In the genomic region with DNA sequence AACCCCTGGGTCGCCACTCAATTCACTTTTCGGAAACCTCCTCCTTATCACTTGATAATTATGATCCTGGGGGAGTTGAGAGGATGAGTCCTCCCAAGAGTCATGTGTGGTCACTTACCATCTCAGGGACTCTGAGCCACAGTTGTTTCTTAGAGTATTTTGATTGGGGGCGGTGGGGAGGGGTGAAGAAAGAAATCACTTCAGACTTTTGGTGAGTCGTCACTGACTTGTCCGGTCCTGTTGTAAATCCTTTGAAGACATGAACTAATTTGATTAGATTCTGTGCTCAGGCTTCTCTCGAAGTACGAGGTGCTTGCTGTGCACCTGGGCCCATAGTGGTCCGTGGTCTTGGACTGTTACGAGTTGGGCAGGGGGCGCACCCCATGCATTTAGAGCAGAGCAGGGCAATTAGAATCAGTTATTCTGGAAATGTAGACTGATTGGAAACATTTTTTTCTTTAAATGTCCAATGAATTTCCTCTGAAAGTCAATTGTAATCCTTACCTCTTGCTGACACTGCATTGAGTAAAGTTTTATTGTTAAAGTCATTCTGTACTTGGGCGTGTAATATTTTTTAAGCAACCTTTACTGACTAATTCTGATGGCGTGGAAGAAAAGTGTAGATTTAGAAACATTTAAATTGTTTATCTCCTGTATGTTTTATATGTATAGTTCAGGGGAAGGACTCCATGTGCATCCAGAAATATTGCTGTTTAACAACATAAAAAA, we compare ENCODE assay signal across 9 cellular contexts.
DNase-seq lines count a peak whose midpoint lies in the region; ATAC-seq, FAIRE-seq and TF ChIP-seq lines count a peak whose summit lies in the region.
"Had no signal": no experiment of that assay in that cellular context is flagged by ENCODE, and none has a peak within 500 bp of the region (broad histone marks: within the 10 kb centered on the region; RNA-seq: fewer than 3 reads in every experiment).

No MANE protein-coding gene starts in this region.

- peaks cover 39% of the 10 kb centered on the region for H3K36me3 Mint-ChIP-seq in brain
- peaks cover 19% of the 10 kb centered on the region for H3K36me3 Mint-ChIP-seq in nephron (ENCODE audit: low read depth)

- H3K27ac ChIP-seq in DOHH2 (ENCODE audit: low read depth, low read length) (no peak overlapping the region), tibial nerve (no peak overlapping the region), pancreas (no peak overlapping the region)

- peak overlapping the region; percentile 78 to 88 (median 84) for H3K4me3 Mint-ChIP-seq in brain
- peak overlapping the region; percentile 81 to 86 (median 84) for H3K4me3 Mint-ChIP-seq in nephron

- intact Hi-C loops in pancreas (cut with DNase I), result no loop called here

- H3K27ac Mint-ChIP-seq in brain (peak overlapping the region in 1 of 5 experiments; percentile 55), nephron (no peak overlapping the region)

- H3K4me1 Mint-ChIP-seq in brain, result peaks cover 41% of the 10 kb centered on the region
- H3K4me1 Mint-ChIP-seq in nephron, result peaks cover 19% of the 10 kb centered on the region

- H3K4me1 ChIP-seq in DOHH2 (ENCODE audit: control insufficient read depth, low read length) (peaks cover 21% of the 10 kb centered on the region), Loucy (ENCODE audit: insufficient read depth, low read length, poor library complexity, severe bottlenecking) (peaks cover 20% of the 10 kb centered on the region), tibial nerve (peaks cover 0 to 25% (median 9%) of the 10 kb centered on the region in 4 donors), pancreas (peaks cover 0 to 9% (median 5%) of the 10 kb centered on the region in 3 donors)

- H3K9me3 ChIP-seq in DOHH2 (ENCODE audit: control insufficient read depth, insufficient read depth, low read length), result no peaks in the 10 kb centered on the region
- no peaks in the 10 kb centered on the region for H3K9me3 ChIP-seq in Loucy (ENCODE audit: insufficient read depth, low read depth, low read length)
- H3K9me3 ChIP-seq in tibial nerve, result no peaks in the 10 kb centered on the region
- H3K9me3 ChIP-seq in pancreas, result no peaks in the 10 kb centered on the region

- H3K9me2 ChIP-seq in DOHH2 (replicated peaks; ENCODE audit: control insufficient read depth, low read length) (no peaks in the 10 kb centered on the region), Loucy (replicated peaks; ENCODE audit: low read depth, low read length) (no peaks in the 10 kb centered on the region)

- DNase-seq in tibial nerve (ENCODE audit: low spot score in 2 of 2) (no peak), GM10266 (ENCODE audit: extremely low spot score) (no peak), hippocampal formation (lab: John Stamatoyannopoulos, UW) (no peak), pancreas (no peak)
- DNase-seq: cortex of kidney had no signal

- H3K4me2 ChIP-seq in DOHH2 (ENCODE audit: low read length) (peak overlapping the region; percentile 75), Loucy (ENCODE audit: low read depth, low read length, poor library complexity, severe bottlenecking) (peak overlapping the region; percentile 54)

- TF ChIP-seq EP300 in tibial nerve (IDR thresholded peaks at IDR 0.05), result no peak

- FAIRE-seq in pancreas (lab: Jason Lieb, UNC), result no peak

- peak overlapping the region; percentile 63 for H3K9ac ChIP-seq in Loucy (ENCODE audit: low read depth, low read length, poor library complexity, severe bottlenecking)

- H2AFZ ChIP-seq in Loucy (ENCODE audit: low read length), result no peak overlapping the region

- H3K27me3 Mint-ChIP-seq in brain, result peaks cover 8% of the 10 kb centered on the region
- peaks cover 6% of the 10 kb centered on the region for H3K27me3 Mint-ChIP-seq in nephron (ENCODE audit: low read depth)

- peak overlapping the region; percentile 83 for H3K4me3 ChIP-seq in DOHH2 (ENCODE audit: low read length)
- peak overlapping the region; percentile 78 for H3K4me3 ChIP-seq in Loucy (ENCODE audit: low read length, poor library complexity, severe bottlenecking)
- no peak overlapping the region for H3K4me3 ChIP-seq in tibial nerve
- peak overlapping the region in 1 of 4 donors; percentile 89 for H3K4me3 ChIP-seq in pancreas

- H3K79me2 ChIP-seq in DOHH2 (ENCODE audit: control insufficient read depth, low read length) (peaks cover 34% of the 10 kb centered on the region), Loucy (ENCODE audit: insufficient read depth, low read length) (peaks cover 26% of the 10 kb centered on the region)

- TF ChIP-seq CTCF in DOHH2 (IDR thresholded peaks at IDR 0.05; ENCODE audit: low read depth, low read length, poor library complexity, severe bottlenecking) (no peak), Loucy (conservative IDR thresholded peaks at IDR 0.05; ENCODE audit: low read length) (no peak), brain (conservative IDR thresholded peaks at IDR 0.05) (no peak), nephron (IDR thresholded peaks at IDR 0.05; ENCODE audit: unreplicated experiment in 3 of 3) (no peak), tibial nerve (IDR thresholded peaks at IDR 0.05) (no peak), GM10266 (IDR thresholded peaks at IDR 0.05; ENCODE audit: control insufficient read depth, insufficient read depth, low read depth, missing control alignments) (no peak), pancreas (IDR thresholded peaks at IDR 0.05) (no peak)

- no peak for ATAC-seq in pancreas

- WGBS in tibial nerve, 2 donors, result 88 to 93% methylated on average over 12 of the region's 12 CpGs
- WGBS in pancreas, 2 donors, result 78 to 84% methylated on average over 12 of the region's 12 CpGs

- H3K9me3 Mint-ChIP-seq in brain (no peaks in the 10 kb centered on the region), nephron (no peaks in the 10 kb centered on the region)

- H3F3A ChIP-seq in DOHH2 (ENCODE audit: control insufficient read depth, insufficient read depth) (peaks cover 4% of the 10 kb centered on the region; the same call in 1 of the 2 replicates), Loucy (ENCODE audit: low read depth) (no peaks in the 10 kb centered on the region)

- TF ChIP-seq POLR2A in tibial nerve (IDR thresholded peaks at IDR 0.05), result no peak

- H4K20me1 ChIP-seq in DOHH2 (ENCODE audit: control insufficient read depth, insufficient read depth, low read depth, low read length) (no peaks in the 10 kb centered on the region), Loucy (ENCODE audit: insufficient read depth, low read length, poor library complexity, severe bottlenecking) (peaks cover 7% of the 10 kb centered on the region)

- H3K36me3 ChIP-seq in DOHH2 (ENCODE audit: control insufficient read depth, low read length) (peaks cover 12% of the 10 kb centered on the region), Loucy (ENCODE audit: insufficient read depth, low read length) (no peaks in the 10 kb centered on the region), tibial nerve (peaks cover 0 to 25% (median 0%) of the 10 kb centered on the region in 3 donors), pancreas (no peaks in the 10 kb centered on the region)

- peaks cover 6% of the 10 kb centered on the region for H3K27me3 ChIP-seq in DOHH2 (ENCODE audit: control insufficient read depth, low read length)
- no peaks in the 10 kb centered on the region for H3K27me3 ChIP-seq in Loucy (ENCODE audit: insufficient read depth, low read length, poor library complexity, severe bottlenecking)
- no peaks in the 10 kb centered on the region for H3K27me3 ChIP-seq in tibial nerve
- no peaks in the 10 kb centered on the region for H3K27me3 ChIP-seq in pancreas

Comparison
In these comparisons a context has a peak if more than half of its experiments do, and no peak if none do; other contexts are left out.
1. H3K4me3 ChIP-seq: peak in DOHH2 (single experiment) and Loucy (single experiment); none in tibial nerve (0 of 4).